10 cellular contexts compared by ENCODE assay signal in genomic region chr6:33273129-33273923, GRCh38. TPM values are rescaled to one million over a fixed set of nuclear protein-coding genes. Genes with fewer than 3 reads are reported as not detected.
DNase-seq lines count a peak whose midpoint lies in the region; ATAC-seq and TF ChIP-seq lines count a peak whose summit lies in the region.
"Had no signal": no experiment of that assay in that cellular context is flagged by ENCODE, and none has a peak within 500 bp of the region (broad histone marks: within the 10 kb centered on the region; RNA-seq: fewer than 3 reads in every experiment).

No MANE protein-coding gene starts in this region.

- 61% methylated on average over 11 of the region's 11 CpGs for WGBS in hepatocyte (ENCODE audit: low lambda C conversion rate, missing lambda C conversion rate)
- 32 to 51% (median 43%) methylated on average over 11 of the region's 11 CpGs for WGBS in ovary, 3 donors

- no peak for DNase-seq in T-helper 1 cell
- no peak for DNase-seq in WTC11 (ENCODE audit: low spot score)
- no peak for DNase-seq in hepatocyte (ENCODE audit: low spot score)
- DNase-seq in Kasumi-1 (lab: John Stamatoyannopoulos, UW) = no peak
- DNase-seq in ovary = no peak
- DNase-seq: activated CD4-positive, alpha-beta T cell treated with anti-CD3 and anti-CD28 coated beads, Interleukin-2, amount 50 U/mL, for 48 hours; C1 segment of cervical spinal cord had no signal

- H3K27me3 Mint-ChIP-seq in T-helper 1 cell treated with Interleukin-12 subunit alpha and Interleukin-12 subunit beta and Interleukin-4 antibody, amounts not matched to agents 30 μg/mL and 1 μg/mL, for 36 hours (ENCODE audit: low read depth) = no peaks in the 10 kb centered on the region
- no peaks in the 10 kb centered on the region for H3K27me3 Mint-ChIP-seq in WTC11 (ENCODE audit: low read depth)
- H3K27me3 Mint-ChIP-seq in stimulated activated memory B cell treated with anti-CD40 and anti-IgM and Interleukin-4, amounts not matched to agents 10 μg/mL and 1 μg/mL and 100 μg/mL, for 72 hours = no peaks in the 10 kb centered on the region

- H3K4me3 Mint-ChIP-seq in T-helper 1 cell treated with Interleukin-12 subunit alpha and Interleukin-12 subunit beta and Interleukin-4 antibody, amounts not matched to agents 30 μg/mL and 1 μg/mL, for 36 hours = peak overlapping the region; percentile 96
- peak overlapping the region; percentile 96 for H3K4me3 Mint-ChIP-seq in WTC11
- H3K4me3 Mint-ChIP-seq in stimulated activated memory B cell treated with anti-CD40 and anti-IgM and Interleukin-4, amounts not matched to agents 10 μg/mL and 1 μg/mL and 100 μg/mL, for 72 hours = peak overlapping the region; percentile 93

- CTCF ChIA-PET in WTC11 (lab: Charles Lee) = no interaction called here

- no peak for TF ChIP-seq CTCF in WTC11 (IDR thresholded peaks at IDR 0.05)
- no peak for TF ChIP-seq CTCF in hepatocyte (IDR thresholded peaks at IDR 0.05; ENCODE audit: poor library complexity)
- TF ChIP-seq CTCF in ovary (IDR thresholded peaks at IDR 0.05) = no peak

- H3K9me3 Mint-ChIP-seq in T-helper 1 cell treated with Interleukin-12 subunit alpha and Interleukin-12 subunit beta and Interleukin-4 antibody, amounts not matched to agents 30 μg/mL and 1 μg/mL, for 36 hours = no peaks in the 10 kb centered on the region
- H3K9me3 Mint-ChIP-seq in WTC11 = no peaks in the 10 kb centered on the region
- H3K9me3 Mint-ChIP-seq in stimulated activated memory B cell treated with anti-CD40 and anti-IgM and Interleukin-4, amounts not matched to agents 10 μg/mL and 1 μg/mL and 100 μg/mL, for 72 hours = no peaks in the 10 kb centered on the region

- H3K36me3 Mint-ChIP-seq in T-helper 1 cell treated with Interleukin-12 subunit alpha and Interleukin-12 subunit beta and Interleukin-4 antibody, amounts not matched to agents 30 μg/mL and 1 μg/mL, for 36 hours (ENCODE audit: low read depth) = peaks cover 58% of the 10 kb centered on the region
- H3K36me3 Mint-ChIP-seq in WTC11 = peaks cover 54% of the 10 kb centered on the region
- H3K36me3 Mint-ChIP-seq in stimulated activated memory B cell treated with anti-CD40 and anti-IgM and Interleukin-4, amounts not matched to agents 10 μg/mL and 1 μg/mL and 100 μg/mL, for 72 hours = peaks cover 66% of the 10 kb centered on the region

- no peaks in the 10 kb centered on the region for H3K9me3 ChIP-seq in hepatocyte (ENCODE audit: low read depth)
- no peaks in the 10 kb centered on the region for H3K9me3 ChIP-seq in ovary

- H3K4me1 ChIP-seq in hepatocyte (ENCODE audit: insufficient read depth) = peaks cover 54% of the 10 kb centered on the region
- peaks cover 5% of the 10 kb centered on the region for H3K4me1 ChIP-seq in ovary (ENCODE audit: insufficient read depth)

- peak overlapping the region; percentile 98 for H3K27ac Mint-ChIP-seq in T-helper 1 cell treated with Interleukin-12 subunit alpha and Interleukin-12 subunit beta and Interleukin-4 antibody, amounts not matched to agents 30 μg/mL and 1 μg/mL, for 36 hours
- H3K27ac Mint-ChIP-seq in WTC11 = peak overlapping the region; percentile 100
- H3K27ac Mint-ChIP-seq in stimulated activated memory B cell treated with anti-CD40 and anti-IgM and Interleukin-4, amounts not matched to agents 10 μg/mL and 1 μg/mL and 100 μg/mL, for 72 hours = peak overlapping the region; percentile 98

- H2AFZ ChIP-seq in hepatocyte = no peak overlapping the region

- no peak for TF ChIP-seq EP300 in ovary (IDR thresholded peaks at IDR 0.05)

- peak overlapping the region; percentile 91 for H3K4me2 ChIP-seq in hepatocyte

- ATAC-seq in WTC11 (no peak), GM19023 (IDR thresholded peaks at IDR 0.05; ENCODE audit: unreplicated experiment) (no peak)
- no peak for ATAC-seq in stimulated activated memory B cell treated with anti-CD40 and anti-IgM and Interleukin-4, amounts not matched to agents 10 μg/mL and 1 μg/mL and 100 μg/mL, for 72 hours

- peaks cover 52% of the 10 kb centered on the region for H3K79me2 ChIP-seq in hepatocyte

- peaks cover 4% of the 10 kb centered on the region for H3K36me3 ChIP-seq in hepatocyte (replicated peaks; ENCODE audit: insufficient read depth, low read depth)
- no peaks in the 10 kb centered on the region for H3K36me3 ChIP-seq in ovary

- H3K4me1 Mint-ChIP-seq in T-helper 1 cell treated with Interleukin-12 subunit alpha and Interleukin-12 subunit beta and Interleukin-4 antibody, amounts not matched to agents 30 μg/mL and 1 μg/mL, for 36 hours (ENCODE audit: low read depth) = peaks cover 48% of the 10 kb centered on the region
- H3K4me1 Mint-ChIP-seq in WTC11 = peaks cover 53% of the 10 kb centered on the region
- peaks cover 71% of the 10 kb centered on the region for H3K4me1 Mint-ChIP-seq in stimulated activated memory B cell treated with anti-CD40 and anti-IgM and Interleukin-4, amounts not matched to agents 10 μg/mL and 1 μg/mL and 100 μg/mL, for 72 hours

- TF ChIP-seq POLR2A in ovary (IDR thresholded peaks at IDR 0.05) = no peak

- peaks cover 29% of the 10 kb centered on the region for H4K20me1 ChIP-seq in hepatocyte (ENCODE audit: insufficient read depth, poor library complexity, severe bottlenecking)

- peak overlapping the region; percentile 73 for H3K4me3 ChIP-seq in hepatocyte
- no peak overlapping the region for H3K4me3 ChIP-seq in ovary

- H3K27me3 ChIP-seq in hepatocyte = no peaks in the 10 kb centered on the region
- no peaks in the 10 kb centered on the region for H3K27me3 ChIP-seq in ovary

- intact Hi-C loops in ovary (cut with DNase I) = loop anchor here in 2 of 4 donors (5.0 to 10.0 kb wide), 2 partner anchors 44 to 141 kb away; partner anchors contain the start of genes CUTA (in 1 of the 2), PHF1 (in 1 of the 2) and ZBTB22 (in 1 of the 2)

- H3K9me2 ChIP-seq in hepatocyte (replicated peaks; ENCODE audit: insufficient read depth) = no peaks in the 10 kb centered on the region

- H3K27ac ChIP-seq in hepatocyte (peak overlapping the region; percentile 86), ovary (no peak overlapping the region)

- POLR2A ChIA-PET in WTC11 (lab: Charles Lee) = no interaction called here

TF ChIP-seq in WTC11, 78 proteins besides CTCF, POLR2A, EP300 and RAD21:
- TF ChIP-seq NFATC4 (CRISPR knock-in tag; IDR thresholded peaks at IDR 0.05) (0 out of 2 replicates have a peak, but pooled peaks have one; percentile 30), ZNF232 (CRISPR knock-in tag; IDR thresholded peaks at IDR 0.05) (no peak)
- TF ChIP-seq, protein P1, sequence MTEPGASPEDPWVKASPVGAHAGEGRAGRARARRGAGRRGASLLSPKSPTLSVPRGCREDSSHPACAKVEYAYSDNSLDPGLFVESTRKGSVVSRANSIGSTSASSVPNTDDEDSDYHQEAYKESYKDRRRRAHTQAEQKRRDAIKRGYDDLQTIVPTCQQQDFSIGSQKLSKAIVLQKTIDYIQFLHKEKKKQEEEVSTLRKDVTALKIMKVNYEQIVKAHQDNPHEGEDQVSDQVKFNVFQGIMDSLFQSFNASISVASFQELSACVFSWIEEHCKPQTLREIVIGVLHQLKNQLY (CRISPR knock-in tag; IDR thresholded peaks at IDR 0.05) = no peak

RNA-seq across cellular contexts. Expression of gene RPS18, which starts 1.5 kb away (rescaled TPM):
- 2,857 to 3,321 TPM (median 3,240 TPM) in 3 replicates for total RNA-seq in WTC11 (2021)
- 3,293 and 3,728 TPM in 2 replicates for total RNA-seq in hepatocyte
- polyA plus RNA-seq in hepatocyte = 1,497 and 1,517 TPM in 2 replicates
- 1,000 to 10,000 TPM; 4,177 to 8,845 (median 4,854) TPM for total RNA-seq in ovary
- polyA plus RNA-seq in ovary = over 10,000 TPM in 1 of 2 donors, 1,000 to 10,000 TPM in 1; 6,405 to 11,953 TPM

RNA-seq across cellular contexts. Expression of gene VPS52, which starts 1.6 kb away (rescaled TPM):
- total RNA-seq in WTC11 (2021) (43.0 to 46.8 TPM (median 43.1 TPM) in 3 replicates), hepatocyte (28.8 and 43.2 TPM in 2 replicates), ovary (10 to 100 TPM; 24.0 to 55.6 (median 45.2) TPM)
- polyA plus RNA-seq in hepatocyte (42.5 and 48.3 TPM in 2 replicates), ovary (10 to 100 TPM; 39.5 to 56.7 TPM)

RNA-seq across cellular contexts. Expression of gene B3GALT4, which starts 3.6 kb away (rescaled TPM):
- 3.2 to 5.0 TPM (median 4.1 TPM) in 3 replicates for total RNA-seq in WTC11 (2021)
- total RNA-seq in hepatocyte = 2.0 and 5.2 TPM in 2 replicates
- 5.7 and 8.1 TPM in 2 replicates for polyA plus RNA-seq in hepatocyte
- total RNA-seq in ovary = 10 to 100 TPM in 2 of 7 donors, 1 to 10 TPM in 5; 4.3 to 10.6 (median 6.9) TPM
- 1 to 10 TPM; 2.7 to 7.4 TPM for polyA plus RNA-seq in ovary

RNA-seq across cellular contexts. Expression of gene WDR46, which starts 15.7 kb away (rescaled TPM):
- total RNA-seq in WTC11 (2021) (72.0 to 94.5 TPM (median 72.4 TPM) in 3 replicates), hepatocyte (46.6 and 51.1 TPM in 2 replicates), ovary (10 to 100 TPM; 29.1 to 58.5 (median 35.0) TPM)
- polyA plus RNA-seq in hepatocyte (70.1 and 84.2 TPM in 2 replicates), ovary (10 to 100 TPM; 25.5 to 27.0 TPM)

RNA-seq across cellular contexts. Expression of gene PFDN6, which starts 16.1 kb away (rescaled TPM):
- total RNA-seq in WTC11 (2021) (83.3 to 95.7 TPM (median 85.6 TPM) in 3 replicates), hepatocyte (43.9 and 52.7 TPM in 2 replicates), ovary (10 to 100 TPM in 6 of 7 donors, 1 to 10 TPM in 1; 9.8 to 46.8 (median 42.0) TPM)
- polyA plus RNA-seq in hepatocyte (19.5 and 27.2 TPM in 2 replicates), ovary (10 to 100 TPM; 80.3 to 83.0 TPM)
